Comparison of ENCODE assay signal across 1 cellular context in the genomic region with DNA sequence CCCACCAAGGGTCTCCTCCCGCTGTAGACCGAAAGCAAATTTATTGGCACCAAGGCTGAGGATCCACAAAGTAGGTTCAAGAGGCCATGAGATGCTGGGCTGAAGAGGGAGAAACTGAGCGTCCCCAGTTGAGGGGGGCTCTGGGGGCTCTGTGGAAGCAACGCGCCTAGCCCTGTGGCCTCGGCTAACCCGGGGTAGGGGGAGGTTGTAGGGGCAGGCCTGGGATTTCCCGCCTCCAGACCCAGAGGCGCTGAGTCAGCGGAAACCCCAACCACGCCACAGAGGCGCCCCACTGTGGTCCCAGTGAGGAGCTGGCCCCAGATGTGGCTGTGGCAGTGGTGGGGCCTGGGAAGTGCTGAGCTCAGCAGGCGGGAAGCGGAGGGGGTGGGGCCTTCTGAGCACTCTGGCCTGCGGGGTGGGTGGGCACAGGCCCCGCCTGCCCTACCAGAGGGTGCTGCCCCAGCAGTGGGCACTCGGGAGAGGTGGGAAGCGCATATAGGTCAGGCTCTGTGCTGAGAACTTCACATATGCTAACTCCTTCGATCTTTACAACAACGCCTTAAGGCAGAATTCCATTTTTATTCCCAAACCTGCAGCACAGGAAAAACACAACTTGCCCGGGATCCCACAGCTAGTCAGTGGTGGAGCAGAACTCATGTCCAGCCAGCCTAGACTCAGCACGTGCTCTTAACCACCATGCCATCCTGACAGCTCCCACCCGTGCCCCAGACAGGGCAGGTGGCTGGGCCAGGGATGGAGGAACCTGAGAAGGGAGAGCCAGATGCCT.
A peak's percentile ranks its signal among the peaks of the same experiment; 100 is the strongest.
TF ChIP-seq lines count a peak whose summit lies in the region.

No MANE protein-coding gene starts in this region.

TF ChIP-seq in HepG2, 621 proteins besides CTCF, POLR2A, EP300 and RAD21 (continued from another document and continues in another):
- no peak for TF ChIP-seq ZNF318 (CRISPR knock-in tag; IDR thresholded peaks at IDR 0.05)
- TF ChIP-seq NFE2L1 (CRISPR knock-in tag; IDR thresholded peaks at IDR 0.05; ENCODE audit: borderline replicate concordance) = 0 out of 2 replicates have a peak, but pooled peaks have one; percentile 37
- TF ChIP-seq, protein P1, sequence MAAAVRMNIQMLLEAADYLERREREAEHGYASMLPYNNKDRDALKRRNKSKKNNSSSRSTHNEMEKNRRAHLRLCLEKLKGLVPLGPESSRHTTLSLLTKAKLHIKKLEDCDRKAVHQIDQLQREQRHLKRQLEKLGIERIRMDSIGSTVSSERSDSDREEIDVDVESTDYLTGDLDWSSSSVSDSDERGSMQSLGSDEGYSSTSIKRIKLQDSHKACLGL (CRISPR knock-in tag; IDR thresholded peaks at IDR 0.05) = peak; percentile 69; the same call in 1 of the 2 replicates
- TF ChIP-seq ZNF768 (CRISPR knock-in tag; IDR thresholded peaks at IDR 0.05) = peak; percentile 29; the same call in 1 of the 2 replicates
- TF ChIP-seq MAFG (CRISPR knock-in tag; IDR thresholded peaks at IDR 0.05) = peak; percentile 99
- no peak; the same call in 1 of the 2 replicates for TF ChIP-seq ZNF788 (CRISPR knock-in tag; IDR thresholded peaks at IDR 0.05; ENCODE audit: borderline replicate concordance)
- peak; percentile 63 for TF ChIP-seq ZFX (CRISPR knock-in tag; IDR thresholded peaks at IDR 0.05; ENCODE audit: low read depth)
- TF ChIP-seq ZNF350 (CRISPR knock-in tag; IDR thresholded peaks at IDR 0.05; ENCODE audit: borderline replicate concordance, low read depth) = peak; percentile 60
- TF ChIP-seq ZNF713 (CRISPR knock-in tag; IDR thresholded peaks at IDR 0.05) = no peak
- TF ChIP-seq RXRA (CRISPR knock-in tag; IDR thresholded peaks at IDR 0.05) = peak; percentile 52
- 0 out of 2 replicates have a peak, but pooled peaks have one; percentile 18 for TF ChIP-seq NRL (CRISPR knock-in tag; IDR thresholded peaks at IDR 0.05; ENCODE audit: borderline replicate concordance)
- TF ChIP-seq CSRNP1 (CRISPR knock-in tag; IDR thresholded peaks at IDR 0.05) = 0 out of 2 replicates have a peak, but pooled peaks have one; percentile 56
- TF ChIP-seq ATRX (CRISPR knock-in tag; IDR thresholded peaks at IDR 0.05; ENCODE audit: borderline replicate concordance) = no peak
- TF ChIP-seq, protein P2, sequence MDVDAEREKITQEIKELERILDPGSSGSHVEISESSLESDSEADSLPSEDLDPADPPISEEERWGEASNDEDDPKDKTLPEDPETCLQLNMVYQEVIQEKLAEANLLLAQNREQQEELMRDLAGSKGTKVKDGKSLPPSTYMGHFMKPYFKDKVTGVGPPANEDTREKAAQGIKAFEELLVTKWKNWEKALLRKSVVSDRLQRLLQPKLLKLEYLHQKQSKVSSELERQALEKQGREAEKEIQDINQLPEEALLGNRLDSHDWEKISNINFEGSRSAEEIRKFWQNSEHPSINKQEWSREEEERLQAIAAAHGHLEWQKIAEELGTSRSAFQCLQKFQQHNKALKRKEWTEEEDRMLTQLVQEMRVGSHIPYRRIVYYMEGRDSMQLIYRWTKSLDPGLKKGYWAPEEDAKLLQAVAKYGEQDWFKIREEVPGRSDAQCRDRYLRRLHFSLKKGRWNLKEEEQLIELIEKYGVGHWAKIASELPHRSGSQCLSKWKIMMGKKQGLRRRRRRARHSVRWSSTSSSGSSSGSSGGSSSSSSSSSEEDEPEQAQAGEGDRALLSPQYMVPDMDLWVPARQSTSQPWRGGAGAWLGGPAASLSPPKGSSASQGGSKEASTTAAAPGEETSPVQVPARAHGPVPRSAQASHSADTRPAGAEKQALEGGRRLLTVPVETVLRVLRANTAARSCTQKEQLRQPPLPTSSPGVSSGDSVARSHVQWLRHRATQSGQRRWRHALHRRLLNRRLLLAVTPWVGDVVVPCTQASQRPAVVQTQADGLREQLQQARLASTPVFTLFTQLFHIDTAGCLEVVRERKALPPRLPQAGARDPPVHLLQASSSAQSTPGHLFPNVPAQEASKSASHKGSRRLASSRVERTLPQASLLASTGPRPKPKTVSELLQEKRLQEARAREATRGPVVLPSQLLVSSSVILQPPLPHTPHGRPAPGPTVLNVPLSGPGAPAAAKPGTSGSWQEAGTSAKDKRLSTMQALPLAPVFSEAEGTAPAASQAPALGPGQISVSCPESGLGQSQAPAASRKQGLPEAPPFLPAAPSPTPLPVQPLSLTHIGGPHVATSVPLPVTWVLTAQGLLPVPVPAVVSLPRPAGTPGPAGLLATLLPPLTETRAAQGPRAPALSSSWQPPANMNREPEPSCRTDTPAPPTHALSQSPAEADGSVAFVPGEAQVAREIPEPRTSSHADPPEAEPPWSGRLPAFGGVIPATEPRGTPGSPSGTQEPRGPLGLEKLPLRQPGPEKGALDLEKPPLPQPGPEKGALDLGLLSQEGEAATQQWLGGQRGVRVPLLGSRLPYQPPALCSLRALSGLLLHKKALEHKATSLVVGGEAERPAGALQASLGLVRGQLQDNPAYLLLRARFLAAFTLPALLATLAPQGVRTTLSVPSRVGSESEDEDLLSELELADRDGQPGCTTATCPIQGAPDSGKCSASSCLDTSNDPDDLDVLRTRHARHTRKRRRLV (CRISPR knock-in tag; IDR thresholded peaks at IDR 0.05) = no peak
- TF ChIP-seq, protein P3, sequence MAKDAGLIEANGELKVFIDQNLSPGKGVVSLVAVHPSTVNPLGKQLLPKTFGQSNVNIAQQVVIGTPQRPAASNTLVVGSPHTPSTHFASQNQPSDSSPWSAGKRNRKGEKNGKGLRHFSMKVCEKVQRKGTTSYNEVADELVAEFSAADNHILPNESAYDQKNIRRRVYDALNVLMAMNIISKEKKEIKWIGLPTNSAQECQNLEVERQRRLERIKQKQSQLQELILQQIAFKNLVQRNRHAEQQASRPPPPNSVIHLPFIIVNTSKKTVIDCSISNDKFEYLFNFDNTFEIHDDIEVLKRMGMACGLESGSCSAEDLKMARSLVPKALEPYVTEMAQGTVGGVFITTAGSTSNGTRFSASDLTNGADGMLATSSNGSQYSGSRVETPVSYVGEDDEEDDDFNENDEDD (CRISPR knock-in tag; IDR thresholded peaks at IDR 0.05; ENCODE audit: borderline replicate concordance) = peak; percentile 89; the same call in 1 of the 2 replicates
- 0 out of 2 replicates have a peak, but pooled peaks have one; percentile 18 for TF ChIP-seq ZMYM2 (CRISPR knock-in tag; IDR thresholded peaks at IDR 0.05)
- no peak for TF ChIP-seq POLR2AphosphoS5 (IDR thresholded peaks at IDR 0.05; ENCODE audit: low read depth, low read length)
- TF ChIP-seq SNAI1 (CRISPR knock-in tag; IDR thresholded peaks at IDR 0.05; ENCODE audit: borderline replicate concordance) = no peak
- no peak for TF ChIP-seq ZBTB21 (CRISPR knock-in tag; IDR thresholded peaks at IDR 0.05)
- no peak for TF ChIP-seq LCORL (IDR thresholded peaks at IDR 0.05)
- TF ChIP-seq LCORL (CRISPR knock-in tag; IDR thresholded peaks at IDR 0.05) = 0 out of 2 replicates have a peak, but pooled peaks have one; percentile 29
- TF ChIP-seq PCBP1 (IDR thresholded peaks at IDR 0.05; ENCODE audit: borderline replicate concordance, low read depth, low read length) = 0 out of 2 replicates have a peak, but pooled peaks have one; percentile 37
- TF ChIP-seq ZNF326 (CRISPR knock-in tag; IDR thresholded peaks at IDR 0.05; ENCODE audit: borderline replicate concordance) = no peak
- TF ChIP-seq, protein P4, sequence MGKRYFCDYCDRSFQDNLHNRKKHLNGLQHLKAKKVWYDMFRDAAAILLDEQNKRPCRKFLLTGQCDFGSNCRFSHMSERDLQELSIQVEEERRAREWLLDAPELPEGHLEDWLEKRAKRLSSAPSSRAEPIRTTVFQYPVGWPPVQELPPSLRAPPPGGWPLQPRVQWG (CRISPR knock-in tag; IDR thresholded peaks at IDR 0.05; ENCODE audit: borderline replicate concordance, low read depth) = no peak
- TF ChIP-seq, protein P5, sequence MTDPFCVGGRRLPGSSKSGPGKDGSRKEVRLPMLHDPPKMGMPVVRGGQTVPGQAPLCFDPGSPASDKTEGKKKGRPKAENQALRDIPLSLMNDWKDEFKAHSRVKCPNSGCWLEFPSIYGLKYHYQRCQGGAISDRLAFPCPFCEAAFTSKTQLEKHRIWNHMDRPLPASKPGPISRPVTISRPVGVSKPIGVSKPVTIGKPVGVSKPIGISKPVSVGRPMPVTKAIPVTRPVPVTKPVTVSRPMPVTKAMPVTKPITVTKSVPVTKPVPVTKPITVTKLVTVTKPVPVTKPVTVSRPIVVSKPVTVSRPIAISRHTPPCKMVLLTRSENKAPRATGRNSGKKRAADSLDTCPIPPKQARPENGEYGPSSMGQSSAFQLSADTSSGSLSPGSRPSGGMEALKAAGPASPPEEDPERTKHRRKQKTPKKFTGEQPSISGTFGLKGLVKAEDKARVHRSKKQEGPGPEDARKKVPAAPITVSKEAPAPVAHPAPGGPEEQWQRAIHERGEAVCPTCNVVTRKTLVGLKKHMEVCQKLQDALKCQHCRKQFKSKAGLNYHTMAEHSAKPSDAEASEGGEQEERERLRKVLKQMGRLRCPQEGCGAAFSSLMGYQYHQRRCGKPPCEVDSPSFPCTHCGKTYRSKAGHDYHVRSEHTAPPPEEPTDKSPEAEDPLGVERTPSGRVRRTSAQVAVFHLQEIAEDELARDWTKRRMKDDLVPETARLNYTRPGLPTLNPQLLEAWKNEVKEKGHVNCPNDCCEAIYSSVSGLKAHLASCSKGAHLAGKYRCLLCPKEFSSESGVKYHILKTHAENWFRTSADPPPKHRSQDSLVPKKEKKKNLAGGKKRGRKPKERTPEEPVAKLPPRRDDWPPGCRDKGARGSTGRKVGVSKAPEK (CRISPR knock-in tag; IDR thresholded peaks at IDR 0.05; ENCODE audit: borderline replicate concordance) = no peak
- no peak for TF ChIP-seq WIZ (CRISPR knock-in tag; IDR thresholded peaks at IDR 0.05)
- no peak for TF ChIP-seq ZNF550 (CRISPR knock-in tag; IDR thresholded peaks at IDR 0.05; ENCODE audit: borderline replicate concordance)
- TF ChIP-seq PHF20 (CRISPR knock-in tag; IDR thresholded peaks at IDR 0.05) = no peak
- TF ChIP-seq, protein P6, sequence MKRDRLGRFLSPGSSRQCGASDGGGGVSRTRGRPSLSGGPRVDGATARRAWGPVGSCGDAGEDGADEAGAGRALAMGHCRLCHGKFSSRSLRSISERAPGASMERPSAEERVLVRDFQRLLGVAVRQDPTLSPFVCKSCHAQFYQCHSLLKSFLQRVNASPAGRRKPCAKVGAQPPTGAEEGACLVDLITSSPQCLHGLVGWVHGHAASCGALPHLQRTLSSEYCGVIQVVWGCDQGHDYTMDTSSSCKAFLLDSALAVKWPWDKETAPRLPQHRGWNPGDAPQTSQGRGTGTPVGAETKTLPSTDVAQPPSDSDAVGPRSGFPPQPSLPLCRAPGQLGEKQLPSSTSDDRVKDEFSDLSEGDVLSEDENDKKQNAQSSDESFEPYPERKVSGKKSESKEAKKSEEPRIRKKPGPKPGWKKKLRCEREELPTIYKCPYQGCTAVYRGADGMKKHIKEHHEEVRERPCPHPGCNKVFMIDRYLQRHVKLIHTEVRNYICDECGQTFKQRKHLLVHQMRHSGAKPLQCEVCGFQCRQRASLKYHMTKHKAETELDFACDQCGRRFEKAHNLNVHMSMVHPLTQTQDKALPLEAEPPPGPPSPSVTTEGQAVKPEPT (CRISPR knock-in tag; IDR thresholded peaks at IDR 0.05; ENCODE audit: low read depth) = no peak
- TF ChIP-seq ZNF614 (CRISPR knock-in tag; IDR thresholded peaks at IDR 0.05; ENCODE audit: borderline replicate concordance) = no peak
